Comparison of ENCODE assay signal across 9 cellular contexts in the genomic region with DNA sequence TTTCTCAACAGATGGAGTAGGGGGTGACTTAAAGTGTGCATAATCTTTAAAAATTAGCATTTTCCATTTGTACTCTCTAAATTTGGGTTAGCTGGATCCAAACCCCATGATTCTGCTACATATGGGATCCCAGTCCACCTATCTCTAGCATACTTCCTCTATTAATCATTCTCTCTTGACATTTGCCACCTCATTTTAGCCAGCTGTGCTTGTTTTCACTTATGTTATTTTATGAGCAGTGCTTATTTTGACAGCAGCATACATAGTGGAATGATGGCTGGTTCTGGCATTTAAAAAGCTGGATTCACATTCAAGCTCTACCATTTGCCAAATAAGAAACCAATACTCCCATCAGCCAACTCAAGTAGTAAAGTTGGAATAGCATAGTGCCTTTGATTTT. TPM values are rescaled to one million over a fixed set of nuclear protein-coding genes. Genes with fewer than 3 reads are reported as not detected.
"Had no signal": no experiment of that assay in that cellular context is flagged by ENCODE, and none has a peak within 500 bp of the region (broad histone marks: within the 10 kb centered on the region; RNA-seq: fewer than 3 reads in every experiment).

No MANE protein-coding gene starts in this region.

- ATAC-seq: GM12878 had no signal

- H3K4me3 ChIP-seq: GM12878 had no signal

- DNase-seq: GDM1, GF-D8 had no signal

- FAIRE-seq: G401.6, GM12878, GM12891, GM12892, GM18507, GM19239 had no signal

RNA-seq across cellular contexts. Expression of a gene that starts 39.5 kb away (rescaled TPM):
- total RNA-seq: G401, GM12878 had no signal
